In genomic region chr14:93246534-93246933, GRCh38 we compare ENCODE assay signal across 1 cellular context.
TF ChIP-seq lines count a peak whose summit lies in the region.

No MANE protein-coding gene starts in this region.

TF ChIP-seq in WTC11, 78 proteins besides CTCF, POLR2A, EP300 and RAD21 (continued from another document):
- TF ChIP-seq SOX15 (CRISPR knock-in tag; IDR thresholded peaks at IDR 0.05) (no peak), NFE2L1 (CRISPR knock-in tag; IDR thresholded peaks at IDR 0.05) (no peak), NR1H2 (CRISPR knock-in tag; IDR thresholded peaks at IDR 0.05) (no peak), FOXK1 (CRISPR knock-in tag; IDR thresholded peaks at IDR 0.05) (no peak), TCF7 (CRISPR knock-in tag; IDR thresholded peaks at IDR 0.05; ENCODE audit: low read depth) (no peak), ZNF121 (CRISPR knock-in tag; IDR thresholded peaks at IDR 0.05) (no peak)
- TF ChIP-seq, protein P1, sequence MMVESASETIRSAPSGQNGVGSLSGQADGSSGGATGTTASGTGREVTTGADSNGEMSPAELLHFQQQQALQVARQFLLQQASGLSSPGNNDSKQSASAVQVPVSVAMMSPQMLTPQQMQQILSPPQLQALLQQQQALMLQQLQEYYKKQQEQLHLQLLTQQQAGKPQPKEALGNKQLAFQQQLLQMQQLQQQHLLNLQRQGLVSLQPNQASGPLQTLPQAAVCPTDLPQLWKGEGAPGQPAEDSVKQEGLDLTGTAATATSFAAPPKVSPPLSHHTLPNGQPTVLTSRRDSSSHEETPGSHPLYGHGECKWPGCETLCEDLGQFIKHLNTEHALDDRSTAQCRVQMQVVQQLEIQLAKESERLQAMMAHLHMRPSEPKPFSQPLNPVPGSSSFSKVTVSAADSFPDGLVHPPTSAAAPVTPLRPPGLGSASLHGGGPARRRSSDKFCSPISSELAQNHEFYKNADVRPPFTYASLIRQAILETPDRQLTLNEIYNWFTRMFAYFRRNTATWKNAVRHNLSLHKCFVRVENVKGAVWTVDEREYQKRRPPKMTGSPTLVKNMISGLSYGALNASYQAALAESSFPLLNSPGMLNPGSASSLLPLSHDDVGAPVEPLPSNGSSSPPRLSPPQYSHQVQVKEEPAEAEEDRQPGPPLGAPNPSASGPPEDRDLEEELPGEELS (CRISPR knock-in tag; IDR thresholded peaks at IDR 0.05), result no peak
TF ChIP-seq in WTC11: peak in this region for 0.
